In genomic region chr9:81459591-81459990, GRCh38 we compare ENCODE assay signal across 21 cellular contexts.
"Had no signal": no experiment of that assay in that cellular context is flagged by ENCODE, and none has a peak within 500 bp of the region (broad histone marks: within the 10 kb centered on the region; RNA-seq: fewer than 3 reads in every experiment).

No MANE protein-coding gene starts in this region.

- FAIRE-seq: islet of Langerhans, keratinocyte, kidney had no signal

- H3K4me1 Mint-ChIP-seq: immature natural killer cell, memory B cell had no signal

- DNase-seq: hippocampal formation, hypothalamus, immature natural killer cell, islet precursor cell, kidney, kidney glomerular epithelial cell, left cardiac atrium, left colon, left lung, left ventricle myocardium inferior, left ventricle myocardium superior, lower lobe of right lung, mammary epithelial cell, mesenchymal stem cell, mesendoderm, midbrain, mucosa of descending colon had no signal

- H3K4me3 Mint-ChIP-seq: immature natural killer cell, memory B cell, mesothelial cell of epicardium had no signal

- H3K27ac Mint-ChIP-seq: immature natural killer cell, memory B cell, mesothelial cell of epicardium had no signal

- H3K9me3 Mint-ChIP-seq: immature natural killer cell, memory B cell had no signal

- H3K36me3 Mint-ChIP-seq: immature natural killer cell, memory B cell, mesothelial cell of epicardium had no signal
